Comparison of ENCODE assay signal across 1 cellular context in genomic region chr6:148345176-148345575, GRCh38.
TF ChIP-seq lines count a peak whose summit lies in the region.

No MANE protein-coding gene starts in this region.

TF ChIP-seq in HepG2, 621 proteins besides CTCF, POLR2A, EP300 and RAD21 (continued from another document and continues in another):
- TF ChIP-seq, protein P1, sequence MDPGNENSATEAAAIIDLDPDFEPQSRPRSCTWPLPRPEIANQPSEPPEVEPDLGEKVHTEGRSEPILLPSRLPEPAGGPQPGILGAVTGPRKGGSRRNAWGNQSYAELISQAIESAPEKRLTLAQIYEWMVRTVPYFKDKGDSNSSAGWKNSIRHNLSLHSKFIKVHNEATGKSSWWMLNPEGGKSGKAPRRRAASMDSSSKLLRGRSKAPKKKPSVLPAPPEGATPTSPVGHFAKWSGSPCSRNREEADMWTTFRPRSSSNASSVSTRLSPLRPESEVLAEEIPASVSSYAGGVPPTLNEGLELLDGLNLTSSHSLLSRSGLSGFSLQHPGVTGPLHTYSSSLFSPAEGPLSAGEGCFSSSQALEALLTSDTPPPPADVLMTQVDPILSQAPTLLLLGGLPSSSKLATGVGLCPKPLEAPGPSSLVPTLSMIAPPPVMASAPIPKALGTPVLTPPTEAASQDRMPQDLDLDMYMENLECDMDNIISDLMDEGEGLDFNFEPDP (CRISPR knock-in tag; conservative IDR thresholded peaks at IDR 0.05): no peak
- TF ChIP-seq TBL1XR1 (IDR thresholded peaks at IDR 0.05; ENCODE audit: borderline replicate concordance, low read length, partially characterized antibody) (no peak), ZNF138 (CRISPR knock-in tag; IDR thresholded peaks at IDR 0.05; ENCODE audit: low read depth) (no peak), ZNF577 (CRISPR knock-in tag; IDR thresholded peaks at IDR 0.05; ENCODE audit: borderline replicate concordance, low read depth) (no peak), PAWR (CRISPR knock-in tag; IDR thresholded peaks at IDR 0.05; ENCODE audit: borderline replicate concordance) (no peak), CHD2 (IDR thresholded peaks at IDR 0.05; ENCODE audit: low read depth, low read length) (no peak), ATF7-NPFF (CRISPR knock-in tag; IDR thresholded peaks at IDR 0.05; ENCODE audit: low read depth) (no peak), ARID5B (CRISPR knock-in tag; IDR thresholded peaks at IDR 0.05) (no peak), ATF7 (IDR thresholded peaks at IDR 0.05) (no peak), ATF7 (CRISPR knock-in tag; IDR thresholded peaks at IDR 0.05) (no peak), SIN3B (IDR thresholded peaks at IDR 0.05; ENCODE audit: low read length) (no peak), ZNF615 (CRISPR knock-in tag; IDR thresholded peaks at IDR 0.05; ENCODE audit: borderline replicate concordance) (no peak), ZNF180 (CRISPR knock-in tag; IDR thresholded peaks at IDR 0.05; ENCODE audit: borderline replicate concordance, low read depth) (no peak), SRSF9 (IDR thresholded peaks at IDR 0.05; ENCODE audit: borderline replicate concordance, insufficient read depth, low read depth, low read length, poor library complexity, severe bottlenecking) (no peak), MAF1 (CRISPR knock-in tag; IDR thresholded peaks at IDR 0.05; ENCODE audit: borderline replicate concordance) (no peak), ZNF441 (CRISPR knock-in tag; IDR thresholded peaks at IDR 0.05; ENCODE audit: borderline replicate concordance) (no peak), U2AF1 (optimal IDR thresholded peaks at IDR 0.05; ENCODE audit: low read depth, low read length) (no peak), TGIF2 (CRISPR knock-in tag; IDR thresholded peaks at IDR 0.05) (0 out of 2 replicates have a peak, but pooled peaks have one; percentile 12), ARID4A (CRISPR knock-in tag; IDR thresholded peaks at IDR 0.05; ENCODE audit: borderline replicate concordance) (0 out of 2 replicates have a peak, but pooled peaks have one; percentile 28), GPBP1L1 (CRISPR knock-in tag; IDR thresholded peaks at IDR 0.05) (no peak), JARID2 (CRISPR knock-in tag; IDR thresholded peaks at IDR 0.05; ENCODE audit: insufficient replicate concordance) (no peak), RBFOX2 (IDR thresholded peaks at IDR 0.05; ENCODE audit: low read depth, low read length) (no peak), MIER2 (CRISPR knock-in tag; IDR thresholded peaks at IDR 0.05) (no peak), ZNF781 (CRISPR knock-in tag; IDR thresholded peaks at IDR 0.05; ENCODE audit: borderline replicate concordance, not compliant biosample characterization) (no peak), ZNF777 (CRISPR knock-in tag; IDR thresholded peaks at IDR 0.05) (no peak), NFE2L2 (IDR thresholded peaks at IDR 0.05; ENCODE audit: low read length) (no peak), ZNF574 (CRISPR knock-in tag; IDR thresholded peaks at IDR 0.05) (no peak), FOXP4 (CRISPR knock-in tag; IDR thresholded peaks at IDR 0.05) (peak; percentile 38; the same call in 1 of the 2 replicates), ZNF614 (CRISPR knock-in tag; IDR thresholded peaks at IDR 0.05; ENCODE audit: borderline replicate concordance) (0 out of 2 replicates have a peak, but pooled peaks have one; percentile 25), ZNF598 (CRISPR knock-in tag; IDR thresholded peaks at IDR 0.05; ENCODE audit: borderline replicate concordance) (no peak)
- TF ChIP-seq, protein P2, sequence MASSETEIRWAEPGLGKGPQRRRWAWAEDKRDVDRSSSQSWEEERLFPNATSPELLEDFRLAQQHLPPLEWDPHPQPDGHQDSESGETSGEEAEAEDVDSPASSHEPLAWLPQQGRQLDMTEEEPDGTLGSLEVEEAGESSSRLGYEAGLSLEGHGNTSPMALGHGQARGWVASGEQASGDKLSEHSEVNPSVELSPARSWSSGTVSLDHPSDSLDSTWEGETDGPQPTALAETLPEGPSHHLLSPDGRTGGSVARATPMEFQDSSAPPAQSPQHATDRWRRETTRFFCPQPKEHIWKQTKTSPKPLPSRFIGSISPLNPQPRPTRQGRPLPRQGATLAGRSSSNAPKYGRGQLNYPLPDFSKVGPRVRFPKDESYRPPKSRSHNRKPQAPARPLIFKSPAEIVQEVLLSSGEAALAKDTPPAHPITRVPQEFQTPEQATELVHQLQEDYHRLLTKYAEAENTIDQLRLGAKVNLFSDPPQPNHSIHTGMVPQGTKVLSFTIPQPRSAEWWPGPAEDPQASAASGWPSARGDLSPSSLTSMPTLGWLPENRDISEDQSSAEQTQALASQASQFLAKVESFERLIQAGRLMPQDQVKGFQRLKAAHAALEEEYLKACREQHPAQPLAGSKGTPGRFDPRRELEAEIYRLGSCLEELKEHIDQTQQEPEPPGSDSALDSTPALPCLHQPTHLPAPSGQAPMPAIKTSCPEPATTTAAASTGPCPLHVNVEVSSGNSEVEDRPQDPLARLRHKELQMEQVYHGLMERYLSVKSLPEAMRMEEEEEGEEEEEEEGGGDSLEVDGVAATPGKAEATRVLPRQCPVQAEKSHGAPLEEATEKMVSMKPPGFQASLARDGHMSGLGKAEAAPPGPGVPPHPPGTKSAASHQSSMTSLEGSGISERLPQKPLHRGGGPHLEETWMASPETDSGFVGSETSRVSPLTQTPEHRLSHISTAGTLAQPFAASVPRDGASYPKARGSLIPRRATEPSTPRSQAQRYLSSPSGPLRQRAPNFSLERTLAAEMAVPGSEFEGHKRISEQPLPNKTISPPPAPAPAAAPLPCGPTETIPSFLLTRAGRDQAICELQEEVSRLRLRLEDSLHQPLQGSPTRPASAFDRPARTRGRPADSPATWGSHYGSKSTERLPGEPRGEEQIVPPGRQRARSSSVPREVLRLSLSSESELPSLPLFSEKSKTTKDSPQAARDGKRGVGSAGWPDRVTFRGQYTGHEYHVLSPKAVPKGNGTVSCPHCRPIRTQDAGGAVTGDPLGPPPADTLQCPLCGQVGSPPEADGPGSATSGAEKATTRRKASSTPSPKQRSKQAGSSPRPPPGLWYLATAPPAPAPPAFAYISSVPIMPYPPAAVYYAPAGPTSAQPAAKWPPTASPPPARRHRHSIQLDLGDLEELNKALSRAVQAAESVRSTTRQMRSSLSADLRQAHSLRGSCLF (CRISPR knock-in tag; IDR thresholded peaks at IDR 0.05; ENCODE audit: borderline replicate concordance): no peak
- TF ChIP-seq, protein P3, sequence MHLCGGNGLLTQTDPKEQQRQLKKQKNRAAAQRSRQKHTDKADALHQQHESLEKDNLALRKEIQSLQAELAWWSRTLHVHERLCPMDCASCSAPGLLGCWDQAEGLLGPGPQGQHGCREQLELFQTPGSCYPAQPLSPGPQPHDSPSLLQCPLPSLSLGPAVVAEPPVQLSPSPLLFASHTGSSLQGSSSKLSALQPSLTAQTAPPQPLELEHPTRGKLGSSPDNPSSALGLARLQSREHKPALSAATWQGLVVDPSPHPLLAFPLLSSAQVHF (CRISPR knock-in tag; IDR thresholded peaks at IDR 0.05): no peak
- TF ChIP-seq, protein P4, sequence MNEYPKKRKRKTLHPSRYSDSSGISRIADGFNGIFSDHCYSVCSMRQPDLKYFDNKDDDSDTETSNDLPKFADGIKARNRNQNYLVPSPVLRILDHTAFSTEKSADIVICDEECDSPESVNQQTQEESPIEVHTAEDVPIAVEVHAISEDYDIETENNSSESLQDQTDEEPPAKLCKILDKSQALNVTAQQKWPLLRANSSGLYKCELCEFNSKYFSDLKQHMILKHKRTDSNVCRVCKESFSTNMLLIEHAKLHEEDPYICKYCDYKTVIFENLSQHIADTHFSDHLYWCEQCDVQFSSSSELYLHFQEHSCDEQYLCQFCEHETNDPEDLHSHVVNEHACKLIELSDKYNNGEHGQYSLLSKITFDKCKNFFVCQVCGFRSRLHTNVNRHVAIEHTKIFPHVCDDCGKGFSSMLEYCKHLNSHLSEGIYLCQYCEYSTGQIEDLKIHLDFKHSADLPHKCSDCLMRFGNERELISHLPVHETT (CRISPR knock-in tag; conservative IDR thresholded peaks at IDR 0.05): no peak
